1 cellular context compared by ENCODE assay signal in genomic region chr10:79068562-79069324, GRCh38.
TF ChIP-seq lines count a peak whose summit lies in the region.

Gene ZMIZ1, plus strand, starts transcription at chr10:79068966. Its CDS starts 132,667 bp downstream, at chr10:79201633.

TF ChIP-seq in HepG2, 621 proteins besides CTCF, POLR2A, EP300 and RAD21 (continued from another document and continues in another):
- TF ChIP-seq SOX13 (IDR thresholded peaks at IDR 0.05) (no peak), SOX13 (CRISPR knock-in tag; conservative IDR thresholded peaks at IDR 0.05 in 1 of 2, IDR thresholded peaks at IDR 0.05 in 1 of 2) (peak in 1 of 2 experiments; percentile 69; a peak in 2 of 4 replicates), NR2F6 (IDR thresholded peaks at IDR 0.05) (no peak), NR2F6 (CRISPR knock-in tag; IDR thresholded peaks at IDR 0.05) (no peak), ZNF639 (CRISPR knock-in tag; conservative IDR thresholded peaks at IDR 0.05) (no peak), ZNF275 (CRISPR knock-in tag; IDR thresholded peaks at IDR 0.05; ENCODE audit: borderline replicate concordance) (no peak), ATF5 (CRISPR knock-in tag; IDR thresholded peaks at IDR 0.05; ENCODE audit: low read depth) (no peak), DPF2 (CRISPR knock-in tag; IDR thresholded peaks at IDR 0.05; ENCODE audit: borderline replicate concordance, low read depth) (no peak), SAFB2 (CRISPR knock-in tag; IDR thresholded peaks at IDR 0.05; ENCODE audit: borderline replicate concordance, low read depth) (no peak), ZNF546 (CRISPR knock-in tag; conservative IDR thresholded peaks at IDR 0.05) (no peak), NFIC (IDR thresholded peaks at IDR 0.05; ENCODE audit: low read length) (no peak), ZNF280B (CRISPR knock-in tag; IDR thresholded peaks at IDR 0.05; ENCODE audit: borderline replicate concordance) (no peak), ELF3 (CRISPR knock-in tag; IDR thresholded peaks at IDR 0.05) (peak; percentile 63), ZXDC (CRISPR knock-in tag; IDR thresholded peaks at IDR 0.05) (0 out of 2 replicates have a peak, but pooled peaks have one; percentile 60), ETS1 (CRISPR knock-in tag; IDR thresholded peaks at IDR 0.05) (no peak), POGK (CRISPR knock-in tag; conservative IDR thresholded peaks at IDR 0.05) (no peak), HNRNPUL1 (IDR thresholded peaks at IDR 0.05; ENCODE audit: low read depth, low read length) (no peak), ZBTB4 (CRISPR knock-in tag; IDR thresholded peaks at IDR 0.05; ENCODE audit: borderline replicate concordance) (no peak), PRMT3 (CRISPR knock-in tag; IDR thresholded peaks at IDR 0.05; ENCODE audit: borderline replicate concordance, low read depth) (no peak), SKI (IDR thresholded peaks at IDR 0.05; ENCODE audit: partially characterized antibody) (peak; percentile 90), KDM5A (IDR thresholded peaks at IDR 0.05; ENCODE audit: borderline replicate concordance, low read length) (no peak), TRIM22 (IDR thresholded peaks at IDR 0.05) (no peak), ZNF407 (CRISPR knock-in tag; IDR thresholded peaks at IDR 0.05; ENCODE audit: not compliant biosample characterization) (no peak), HNRNPLL (IDR thresholded peaks at IDR 0.05; ENCODE audit: low read depth, low read length, poor library complexity, severe bottlenecking) (peak; percentile 45), SATB2 (CRISPR knock-in tag; IDR thresholded peaks at IDR 0.05) (no peak), ZNF773 (CRISPR knock-in tag; IDR thresholded peaks at IDR 0.05; ENCODE audit: borderline replicate concordance) (no peak), SP5 (CRISPR knock-in tag; IDR thresholded peaks at IDR 0.05; ENCODE audit: borderline replicate concordance, low read depth) (no peak), ZNF510 (CRISPR knock-in tag; IDR thresholded peaks at IDR 0.05; ENCODE audit: low read depth) (no peak), RBM39 (IDR thresholded peaks at IDR 0.05; ENCODE audit: low read depth, low read length, poor library complexity, severe bottlenecking) (no peak), MED8 (CRISPR knock-in tag; IDR thresholded peaks at IDR 0.05; ENCODE audit: insufficient replicate concordance) (no peak), ATRX (CRISPR knock-in tag; IDR thresholded peaks at IDR 0.05; ENCODE audit: borderline replicate concordance) (no peak), ZNF605 (CRISPR knock-in tag; IDR thresholded peaks at IDR 0.05) (no peak)
